ENCODE assay signal across 1 cellular context in the genomic region with DNA sequence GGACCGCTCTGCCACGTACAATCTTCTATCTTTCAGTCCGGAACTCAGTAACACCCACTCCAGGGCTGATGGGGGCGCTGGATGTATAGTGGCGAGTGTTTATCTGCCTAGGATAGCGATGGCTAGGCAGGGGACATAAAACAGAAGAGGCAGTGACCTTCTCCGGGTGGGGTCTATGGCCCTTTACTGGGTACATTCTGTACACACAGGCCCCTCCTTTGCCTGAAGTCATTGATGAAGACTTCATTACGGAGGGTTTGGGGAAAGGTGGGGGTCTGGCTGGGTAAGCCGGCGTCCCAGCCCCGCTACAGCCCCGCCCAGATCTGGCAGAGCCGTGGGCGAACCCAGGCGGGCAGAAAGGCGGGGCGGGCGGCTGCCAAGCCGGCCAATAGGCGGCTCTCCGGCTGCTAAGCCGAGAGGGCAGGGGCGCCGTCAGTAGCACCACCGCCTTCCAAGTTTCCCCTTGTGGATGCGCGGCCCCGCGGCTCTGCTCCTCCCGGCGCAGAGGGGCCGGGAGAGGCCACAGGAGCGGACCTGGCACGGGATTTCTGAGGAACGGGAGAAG.
A peak's percentile ranks its signal among the peaks of the same experiment; 100 is the strongest.
TF ChIP-seq lines count a peak whose summit lies in the region.

A gene with protein sequence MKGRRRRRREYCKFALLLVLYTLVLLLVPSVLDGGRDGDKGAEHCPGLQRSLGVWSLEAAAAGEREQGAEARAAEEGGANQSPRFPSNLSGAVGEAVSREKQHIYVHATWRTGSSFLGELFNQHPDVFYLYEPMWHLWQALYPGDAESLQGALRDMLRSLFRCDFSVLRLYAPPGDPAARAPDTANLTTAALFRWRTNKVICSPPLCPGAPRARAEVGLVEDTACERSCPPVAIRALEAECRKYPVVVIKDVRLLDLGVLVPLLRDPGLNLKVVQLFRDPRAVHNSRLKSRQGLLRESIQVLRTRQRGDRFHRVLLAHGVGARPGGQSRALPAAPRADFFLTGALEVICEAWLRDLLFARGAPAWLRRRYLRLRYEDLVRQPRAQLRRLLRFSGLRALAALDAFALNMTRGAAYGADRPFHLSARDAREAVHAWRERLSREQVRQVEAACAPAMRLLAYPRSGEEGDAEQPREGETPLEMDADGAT (plus strand): TSS at position 435 of the 565 bp plus-strand sequence. CDS start 167 bp downstream, outside the sequence.

TF ChIP-seq in HepG2, 621 proteins besides CTCF, POLR2A, EP300 and RAD21 (continues in another document):
- TF ChIP-seq, protein P1, sequence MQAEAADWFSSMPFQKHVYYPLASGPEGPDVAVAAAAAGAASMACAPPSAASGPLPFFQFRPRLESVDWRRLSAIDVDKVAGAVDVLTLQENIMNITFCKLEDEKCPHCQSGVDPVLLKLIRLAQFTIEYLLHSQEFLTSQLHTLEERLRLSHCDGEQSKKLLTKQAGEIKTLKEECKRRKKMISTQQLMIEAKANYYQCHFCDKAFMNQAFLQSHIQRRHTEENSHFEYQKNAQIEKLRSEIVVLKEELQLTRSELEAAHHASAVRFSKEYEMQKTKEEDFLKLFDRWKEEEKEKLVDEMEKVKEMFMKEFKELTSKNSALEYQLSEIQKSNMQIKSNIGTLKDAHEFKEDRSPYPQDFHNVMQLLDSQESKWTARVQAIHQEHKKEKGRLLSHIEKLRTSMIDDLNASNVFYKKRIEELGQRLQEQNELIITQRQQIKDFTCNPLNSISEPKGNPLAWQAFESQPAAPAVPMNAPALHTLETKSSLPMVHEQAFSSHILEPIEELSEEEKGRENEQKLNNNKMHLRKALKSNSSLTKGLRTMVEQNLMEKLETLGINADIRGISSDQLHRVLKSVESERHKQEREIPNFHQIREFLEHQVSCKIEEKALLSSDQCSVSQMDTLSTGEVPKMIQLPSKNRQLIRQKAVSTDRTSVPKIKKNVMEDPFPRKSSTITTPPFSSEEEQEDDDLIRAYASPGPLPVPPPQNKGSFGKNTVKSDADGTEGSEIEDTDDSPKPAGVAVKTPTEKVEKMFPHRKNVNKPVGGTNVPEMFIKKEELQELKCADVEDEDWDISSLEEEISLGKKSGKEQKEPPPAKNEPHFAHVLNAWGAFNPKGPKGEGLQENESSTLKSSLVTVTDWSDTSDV (CRISPR knock-in tag; IDR thresholded peaks at IDR 0.05), result no peak
- TF ChIP-seq GTF2F1 (IDR thresholded peaks at IDR 0.05; ENCODE audit: low read length), result no peak
- TF ChIP-seq MEIS2 (CRISPR knock-in tag; IDR thresholded peaks at IDR 0.05), result no peak
- no peak for TF ChIP-seq MXD4 (CRISPR knock-in tag; IDR thresholded peaks at IDR 0.05)
- no peak for TF ChIP-seq HOXA3 (CRISPR knock-in tag; IDR thresholded peaks at IDR 0.05)
- peak; percentile 44 for TF ChIP-seq HNRNPK (IDR thresholded peaks at IDR 0.05; ENCODE audit: low read depth, low read length, poor library complexity, severe bottlenecking)
- TF ChIP-seq MXI1 (IDR thresholded peaks at IDR 0.05; ENCODE audit: borderline replicate concordance, low read depth, low read length), result no peak
- TF ChIP-seq TCF7L2 (IDR thresholded peaks at IDR 0.05; ENCODE audit: low read depth, low read length), result no peak
- no peak for TF ChIP-seq MAF1 (CRISPR knock-in tag; IDR thresholded peaks at IDR 0.05; ENCODE audit: borderline replicate concordance)
- no peak for TF ChIP-seq ZNF383 (CRISPR knock-in tag; IDR thresholded peaks at IDR 0.05; ENCODE audit: borderline replicate concordance)
- TF ChIP-seq, protein P2, sequence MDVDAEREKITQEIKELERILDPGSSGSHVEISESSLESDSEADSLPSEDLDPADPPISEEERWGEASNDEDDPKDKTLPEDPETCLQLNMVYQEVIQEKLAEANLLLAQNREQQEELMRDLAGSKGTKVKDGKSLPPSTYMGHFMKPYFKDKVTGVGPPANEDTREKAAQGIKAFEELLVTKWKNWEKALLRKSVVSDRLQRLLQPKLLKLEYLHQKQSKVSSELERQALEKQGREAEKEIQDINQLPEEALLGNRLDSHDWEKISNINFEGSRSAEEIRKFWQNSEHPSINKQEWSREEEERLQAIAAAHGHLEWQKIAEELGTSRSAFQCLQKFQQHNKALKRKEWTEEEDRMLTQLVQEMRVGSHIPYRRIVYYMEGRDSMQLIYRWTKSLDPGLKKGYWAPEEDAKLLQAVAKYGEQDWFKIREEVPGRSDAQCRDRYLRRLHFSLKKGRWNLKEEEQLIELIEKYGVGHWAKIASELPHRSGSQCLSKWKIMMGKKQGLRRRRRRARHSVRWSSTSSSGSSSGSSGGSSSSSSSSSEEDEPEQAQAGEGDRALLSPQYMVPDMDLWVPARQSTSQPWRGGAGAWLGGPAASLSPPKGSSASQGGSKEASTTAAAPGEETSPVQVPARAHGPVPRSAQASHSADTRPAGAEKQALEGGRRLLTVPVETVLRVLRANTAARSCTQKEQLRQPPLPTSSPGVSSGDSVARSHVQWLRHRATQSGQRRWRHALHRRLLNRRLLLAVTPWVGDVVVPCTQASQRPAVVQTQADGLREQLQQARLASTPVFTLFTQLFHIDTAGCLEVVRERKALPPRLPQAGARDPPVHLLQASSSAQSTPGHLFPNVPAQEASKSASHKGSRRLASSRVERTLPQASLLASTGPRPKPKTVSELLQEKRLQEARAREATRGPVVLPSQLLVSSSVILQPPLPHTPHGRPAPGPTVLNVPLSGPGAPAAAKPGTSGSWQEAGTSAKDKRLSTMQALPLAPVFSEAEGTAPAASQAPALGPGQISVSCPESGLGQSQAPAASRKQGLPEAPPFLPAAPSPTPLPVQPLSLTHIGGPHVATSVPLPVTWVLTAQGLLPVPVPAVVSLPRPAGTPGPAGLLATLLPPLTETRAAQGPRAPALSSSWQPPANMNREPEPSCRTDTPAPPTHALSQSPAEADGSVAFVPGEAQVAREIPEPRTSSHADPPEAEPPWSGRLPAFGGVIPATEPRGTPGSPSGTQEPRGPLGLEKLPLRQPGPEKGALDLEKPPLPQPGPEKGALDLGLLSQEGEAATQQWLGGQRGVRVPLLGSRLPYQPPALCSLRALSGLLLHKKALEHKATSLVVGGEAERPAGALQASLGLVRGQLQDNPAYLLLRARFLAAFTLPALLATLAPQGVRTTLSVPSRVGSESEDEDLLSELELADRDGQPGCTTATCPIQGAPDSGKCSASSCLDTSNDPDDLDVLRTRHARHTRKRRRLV (CRISPR knock-in tag; IDR thresholded peaks at IDR 0.05), result no peak
- no peak for TF ChIP-seq DNMT3B (CRISPR knock-in tag; conservative IDR thresholded peaks at IDR 0.05)
- TF ChIP-seq CREM (IDR thresholded peaks at IDR 0.05), result peak; percentile 21; the same call in 1 of the 2 replicates
- no peak for TF ChIP-seq CREM (CRISPR knock-in tag; IDR thresholded peaks at IDR 0.05)
- TF ChIP-seq, protein P3, sequence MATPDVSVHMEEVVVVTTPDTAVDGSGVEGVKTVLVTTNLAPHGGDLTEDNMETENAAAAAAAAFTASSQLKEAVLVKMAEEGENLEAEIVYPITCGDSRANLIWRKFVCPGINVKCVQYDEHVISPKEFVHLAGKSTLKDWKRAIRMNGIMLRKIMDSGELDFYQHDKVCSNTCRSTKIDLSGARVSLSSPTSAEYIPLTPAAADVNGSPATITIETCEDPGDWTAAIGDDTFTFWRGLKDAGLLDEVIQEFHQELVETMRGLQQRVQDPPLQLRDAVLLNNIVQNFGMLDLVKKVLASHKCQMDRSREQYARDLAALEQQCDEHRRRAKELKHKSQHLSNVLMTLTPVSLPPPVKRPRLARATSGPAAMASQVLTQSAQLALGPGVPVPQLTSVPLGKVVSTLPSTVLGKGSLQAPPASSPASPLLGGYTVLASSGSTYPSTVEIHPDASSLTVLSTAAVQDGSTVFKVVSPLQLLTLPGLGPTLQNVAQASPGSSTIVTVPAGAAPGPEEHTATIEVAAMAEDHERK (CRISPR knock-in tag; IDR thresholded peaks at IDR 0.05; ENCODE audit: low read depth), result no peak
- TF ChIP-seq KDM2A (CRISPR knock-in tag; IDR thresholded peaks at IDR 0.05; ENCODE audit: borderline replicate concordance, low read depth), result peak; percentile 41; the same call in 1 of the 2 replicates
- TF ChIP-seq MLLT10 (CRISPR knock-in tag; IDR thresholded peaks at IDR 0.05), result no peak
- TF ChIP-seq ZNF24 (IDR thresholded peaks at IDR 0.05), result no peak
- TF ChIP-seq, protein P4, sequence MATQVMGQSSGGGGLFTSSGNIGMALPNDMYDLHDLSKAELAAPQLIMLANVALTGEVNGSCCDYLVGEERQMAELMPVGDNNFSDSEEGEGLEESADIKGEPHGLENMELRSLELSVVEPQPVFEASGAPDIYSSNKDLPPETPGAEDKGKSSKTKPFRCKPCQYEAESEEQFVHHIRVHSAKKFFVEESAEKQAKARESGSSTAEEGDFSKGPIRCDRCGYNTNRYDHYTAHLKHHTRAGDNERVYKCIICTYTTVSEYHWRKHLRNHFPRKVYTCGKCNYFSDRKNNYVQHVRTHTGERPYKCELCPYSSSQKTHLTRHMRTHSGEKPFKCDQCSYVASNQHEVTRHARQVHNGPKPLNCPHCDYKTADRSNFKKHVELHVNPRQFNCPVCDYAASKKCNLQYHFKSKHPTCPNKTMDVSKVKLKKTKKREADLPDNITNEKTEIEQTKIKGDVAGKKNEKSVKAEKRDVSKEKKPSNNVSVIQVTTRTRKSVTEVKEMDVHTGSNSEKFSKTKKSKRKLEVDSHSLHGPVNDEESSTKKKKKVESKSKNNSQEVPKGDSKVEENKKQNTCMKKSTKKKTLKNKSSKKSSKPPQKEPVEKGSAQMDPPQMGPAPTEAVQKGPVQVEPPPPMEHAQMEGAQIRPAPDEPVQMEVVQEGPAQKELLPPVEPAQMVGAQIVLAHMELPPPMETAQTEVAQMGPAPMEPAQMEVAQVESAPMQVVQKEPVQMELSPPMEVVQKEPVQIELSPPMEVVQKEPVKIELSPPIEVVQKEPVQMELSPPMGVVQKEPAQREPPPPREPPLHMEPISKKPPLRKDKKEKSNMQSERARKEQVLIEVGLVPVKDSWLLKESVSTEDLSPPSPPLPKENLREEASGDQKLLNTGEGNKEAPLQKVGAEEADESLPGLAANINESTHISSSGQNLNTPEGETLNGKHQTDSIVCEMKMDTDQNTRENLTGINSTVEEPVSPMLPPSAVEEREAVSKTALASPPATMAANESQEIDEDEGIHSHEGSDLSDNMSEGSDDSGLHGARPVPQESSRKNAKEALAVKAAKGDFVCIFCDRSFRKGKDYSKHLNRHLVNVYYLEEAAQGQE (IDR thresholded peaks at IDR 0.05; ENCODE audit: borderline replicate concordance in 1 of 2, low read depth in 1 of 2, low read length in 2 of 2), result no peak
- TF ChIP-seq PCBP2 (optimal IDR thresholded peaks at IDR 0.05; ENCODE audit: low read depth, low read length, poor library complexity, severe bottlenecking), result no peak
- TF ChIP-seq CHD4 (IDR thresholded peaks at IDR 0.05; ENCODE audit: borderline replicate concordance, low read length), result no peak
- TF ChIP-seq, protein P5, sequence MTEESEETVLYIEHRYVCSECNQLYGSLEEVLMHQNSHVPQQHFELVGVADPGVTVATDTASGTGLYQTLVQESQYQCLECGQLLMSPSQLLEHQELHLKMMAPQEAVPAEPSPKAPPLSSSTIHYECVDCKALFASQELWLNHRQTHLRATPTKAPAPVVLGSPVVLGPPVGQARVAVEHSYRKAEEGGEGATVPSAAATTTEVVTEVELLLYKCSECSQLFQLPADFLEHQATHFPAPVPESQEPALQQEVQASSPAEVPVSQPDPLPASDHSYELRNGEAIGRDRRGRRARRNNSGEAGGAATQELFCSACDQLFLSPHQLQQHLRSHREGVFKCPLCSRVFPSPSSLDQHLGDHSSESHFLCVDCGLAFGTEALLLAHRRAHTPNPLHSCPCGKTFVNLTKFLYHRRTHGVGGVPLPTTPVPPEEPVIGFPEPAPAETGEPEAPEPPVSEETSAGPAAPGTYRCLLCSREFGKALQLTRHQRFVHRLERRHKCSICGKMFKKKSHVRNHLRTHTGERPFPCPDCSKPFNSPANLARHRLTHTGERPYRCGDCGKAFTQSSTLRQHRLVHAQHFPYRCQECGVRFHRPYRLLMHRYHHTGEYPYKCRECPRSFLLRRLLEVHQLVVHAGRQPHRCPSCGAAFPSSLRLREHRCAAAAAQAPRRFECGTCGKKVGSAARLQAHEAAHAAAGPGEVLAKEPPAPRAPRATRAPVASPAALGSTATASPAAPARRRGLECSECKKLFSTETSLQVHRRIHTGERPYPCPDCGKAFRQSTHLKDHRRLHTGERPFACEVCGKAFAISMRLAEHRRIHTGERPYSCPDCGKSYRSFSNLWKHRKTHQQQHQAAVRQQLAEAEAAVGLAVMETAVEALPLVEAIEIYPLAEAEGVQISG (CRISPR knock-in tag; IDR thresholded peaks at IDR 0.05), result peak; percentile 92
- no peak for TF ChIP-seq HNF4A (CRISPR knock-in tag; IDR thresholded peaks at IDR 0.05)
- no peak for TF ChIP-seq ZNF253 (CRISPR knock-in tag; IDR thresholded peaks at IDR 0.05; ENCODE audit: borderline replicate concordance)
- no peak for TF ChIP-seq RBAK (CRISPR knock-in tag; IDR thresholded peaks at IDR 0.05)
- TF ChIP-seq SATB2 (CRISPR knock-in tag; IDR thresholded peaks at IDR 0.05), result no peak
- peak; percentile 58 for TF ChIP-seq RBFOX2 (IDR thresholded peaks at IDR 0.05; ENCODE audit: low read depth, low read length)
- TF ChIP-seq, protein P6, sequence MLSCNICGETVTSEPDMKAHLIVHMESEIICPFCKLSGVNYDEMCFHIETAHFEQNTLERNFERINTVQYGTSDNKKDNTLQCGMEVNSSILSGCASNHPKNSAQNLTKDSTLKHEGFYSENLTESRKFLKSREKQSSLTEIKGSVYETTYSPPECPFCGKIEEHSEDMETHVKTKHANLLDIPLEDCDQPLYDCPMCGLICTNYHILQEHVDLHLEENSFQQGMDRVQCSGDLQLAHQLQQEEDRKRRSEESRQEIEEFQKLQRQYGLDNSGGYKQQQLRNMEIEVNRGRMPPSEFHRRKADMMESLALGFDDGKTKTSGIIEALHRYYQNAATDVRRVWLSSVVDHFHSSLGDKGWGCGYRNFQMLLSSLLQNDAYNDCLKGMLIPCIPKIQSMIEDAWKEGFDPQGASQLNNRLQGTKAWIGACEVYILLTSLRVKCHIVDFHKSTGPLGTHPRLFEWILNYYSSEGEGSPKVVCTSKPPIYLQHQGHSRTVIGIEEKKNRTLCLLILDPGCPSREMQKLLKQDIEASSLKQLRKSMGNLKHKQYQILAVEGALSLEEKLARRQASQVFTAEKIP (CRISPR knock-in tag; IDR thresholded peaks at IDR 0.05; ENCODE audit: borderline replicate concordance), result no peak
- TF ChIP-seq POGZ (CRISPR knock-in tag; IDR thresholded peaks at IDR 0.05), result 0 out of 2 replicates have a peak, but pooled peaks have one; percentile 8
- no peak for TF ChIP-seq ZNF543 (CRISPR knock-in tag; IDR thresholded peaks at IDR 0.05)
- no peak for TF ChIP-seq ZNF720 (CRISPR knock-in tag; IDR thresholded peaks at IDR 0.05)
- TF ChIP-seq, protein P7, sequence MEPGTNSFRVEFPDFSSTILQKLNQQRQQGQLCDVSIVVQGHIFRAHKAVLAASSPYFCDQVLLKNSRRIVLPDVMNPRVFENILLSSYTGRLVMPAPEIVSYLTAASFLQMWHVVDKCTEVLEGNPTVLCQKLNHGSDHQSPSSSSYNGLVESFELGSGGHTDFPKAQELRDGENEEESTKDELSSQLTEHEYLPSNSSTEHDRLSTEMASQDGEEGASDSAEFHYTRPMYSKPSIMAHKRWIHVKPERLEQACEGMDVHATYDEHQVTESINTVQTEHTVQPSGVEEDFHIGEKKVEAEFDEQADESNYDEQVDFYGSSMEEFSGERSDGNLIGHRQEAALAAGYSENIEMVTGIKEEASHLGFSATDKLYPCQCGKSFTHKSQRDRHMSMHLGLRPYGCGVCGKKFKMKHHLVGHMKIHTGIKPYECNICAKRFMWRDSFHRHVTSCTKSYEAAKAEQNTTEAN (CRISPR knock-in tag; conservative IDR thresholded peaks at IDR 0.05), result no peak
- peak; percentile 14; the same call in 1 of the 2 replicates for TF ChIP-seq KAT8 (CRISPR knock-in tag; IDR thresholded peaks at IDR 0.05)
- TF ChIP-seq TP53 (CRISPR knock-in tag; conservative IDR thresholded peaks at IDR 0.05), result no peak
- no peak for TF ChIP-seq GTF3A (CRISPR knock-in tag; conservative IDR thresholded peaks at IDR 0.05)
